22 cellular contexts compared by ENCODE assay signal in genomic region chr2:95320344-95320712, GRCh38. TPM values are rescaled to one million over a fixed set of nuclear protein-coding genes. Genes with fewer than 3 reads are reported as not detected.
"Had no signal": no experiment of that assay in that cellular context is flagged by ENCODE, and none has a peak within 500 bp of the region (broad histone marks: within the 10 kb centered on the region; RNA-seq: fewer than 3 reads in every experiment).

No MANE protein-coding gene starts in this region.

- H3K4me3 ChIP-seq: K562, SJCRH30 had no signal

- DNase-seq: Kasumi-1, MM.1S, NCI-H1105, NCI-H1417, NCI-H1436 treated with DMSO at 0.1 percent for 48 hours, NCI-H1694 treated with DMSO at 0.1 percent for 48 hours, NCI-H1930, NCI-H2081, NCI-H2107, NCI-H2171, NCI-H446, NCI-H510A, NCI-H524 treated with DMSO at 0.1 percent for 48 hours, NCI-H69, NCI-H774, SHP77 treated with DMSO at 0.1 percent for 48 hours, SJCRH30 had no signal

- H3K9me3 ChIP-seq: SJCRH30 had no signal

- H3K36me3 ChIP-seq: SJCRH30 had no signal

- H3K9ac ChIP-seq: KMS-11 had no signal

- FAIRE-seq: HTR-8/SVneo, K562 had no signal

- H3K4me1 ChIP-seq: SJCRH30 had no signal

- H3K4me2 ChIP-seq: KMS-11 had no signal

- H3K27ac ChIP-seq: KMS-11, RWPE1, SJCRH30 had no signal

RNA-seq across cellular contexts. Expression of gene KCNIP3, which starts 23.2 kb away (rescaled TPM):
- total RNA-seq: SJCRH30 had no signal
- polyA plus RNA-seq: IgD-negative memory B cell, K562 had no signal

RNA-seq across cellular contexts. Expression of gene PROM2, which starts 46.1 kb away (rescaled TPM):
- total RNA-seq: K562 had no signal
- polyA plus RNA-seq: IgD-negative memory B cell, K562 had no signal
